31 cellular contexts compared by ENCODE assay signal in genomic region chr5:177511796-177512675, GRCh38. TPM values are rescaled to one million over a fixed set of nuclear protein-coding genes. Genes with fewer than 3 reads are reported as not detected.
DNase-seq lines count a peak whose midpoint lies in the region; ATAC-seq, FAIRE-seq and TF ChIP-seq lines count a peak whose summit lies in the region.
"Had no signal": no experiment of that assay in that cellular context is flagged by ENCODE, and none has a peak within 500 bp of the region (broad histone marks: within the 10 kb centered on the region; RNA-seq: fewer than 3 reads in every experiment).

No MANE protein-coding gene starts in this region.

- no peak overlapping the region for H3K4ac ChIP-seq in H1 (replicated peaks; ENCODE audit: insufficient read length, low read depth, low read length)

- H3F3A ChIP-seq in OCI-LY1 (ENCODE audit: insufficient read depth, low read length) = no peaks in the 10 kb centered on the region

- H3K9me3 ChIP-seq in OCI-LY1 (ENCODE audit: low read length) (no peaks in the 10 kb centered on the region), H1 (ENCODE audit: insufficient read depth in 2 of 2, low read depth in 1 of 2, low read length in 1 of 2) (no peaks in the 10 kb centered on the region), spleen (no peaks in the 10 kb centered on the region)
- H3K9me3 ChIP-seq: left ventricle myocardium inferior had no signal

- no peak overlapping the region for H2AK5ac ChIP-seq in H1 (ENCODE audit: low read depth, low read length)

- H3K4me2 ChIP-seq in OCI-LY1 (ENCODE audit: low read length) (no peak overlapping the region; the same call in 1 of the 2 replicates), H1 (ENCODE audit: insufficient read depth in 1 of 2, low read depth in 2 of 2, low read length in 2 of 2) (no peak overlapping the region)

- H3K9ac ChIP-seq in OCI-LY1 (ENCODE audit: low read length) (peak overlapping the region; percentile 98; the same call in 1 of the 2 replicates), H1 (replicated peaks in 1 of 4; ENCODE audit: extremely low read depth in 1 of 4, low read depth in 3 of 4, low read length in 3 of 4) (no peak overlapping the region)

- H3K79me1 ChIP-seq in H1 (ENCODE audit: low read depth, low read length) = peaks cover 5% of the 10 kb centered on the region; the same call in 1 of the 2 replicates

- 94% methylated on average over 34 of the region's 34 CpGs; no CpG with 5 or more reads in 1 of the 2 experiments for WGBS in H1 (ENCODE audit: extremely low coverage in 1 of 2, insufficient coverage in 1 of 2, insufficient read length in 1 of 2, insufficient replicate concordance in 2 of 2, low coverage in 1 of 2, low lambda C conversion rate in 2 of 2, missing lambda C conversion rate in 1 of 2), 2 experiments
- 93 to 97% (median 95%) methylated on average over 29 to 34 of the region's 34 CpGs for WGBS in spleen, 5 donors

- no peak for TF ChIP-seq RAD21 in H1 (IDR thresholded peaks at IDR 0.05 in 1 of 2, conservative IDR thresholded peaks at IDR 0.05 in 1 of 2; ENCODE audit: low read depth in 2 of 2, low read length in 2 of 2)

- no peak for TF ChIP-seq POLR2A in H1 (IDR thresholded peaks at IDR 0.05; ENCODE audit: control extremely low read depth in 1 of 2, low read depth in 2 of 2, low read length in 2 of 2)
- no peak for TF ChIP-seq POLR2A in spleen (IDR thresholded peaks at IDR 0.05)

- H3K4me1 ChIP-seq in OCI-LY1 (ENCODE audit: insufficient read depth, low read length, severe bottlenecking) (peaks cover 67% of the 10 kb centered on the region), H1 (replicated peaks in 1 of 4; ENCODE audit: control insufficient read depth in 3 of 4, insufficient read depth in 4 of 4, low read length in 3 of 4) (peaks cover 4 to 18% (median 11%) of the 10 kb centered on the region in 4 experiments; a peak in 6 of 7 replicates), spleen (peaks cover 9 to 88% (median 58%) of the 10 kb centered on the region in 6 donors)

- CTCF ChIA-PET in Calu3 (lab: Charles Lee) = no interaction called here
- CTCF ChIA-PET in H1 (lab: Charles Lee; ENCODE audit: partially characterized antibody) = interaction anchor here (1.3 to 20.8 kb wide), 3 partner anchors 9 to 22 kb away, joined by 3 to 306 read pairs (median 56); partner anchors contain the start of gene PDLIM7

- H2BK12ac ChIP-seq in H1 (ENCODE audit: low read depth, low read length) = no peak overlapping the region

- no peaks in the 10 kb centered on the region for H3K9me3 Mint-ChIP-seq in Calu3 (ENCODE audit: low read depth, unreplicated experiment)
- H3K9me3 Mint-ChIP-seq: activated naive CD8-positive, alpha-beta T cell treated with anti-CD3 and anti-CD28 coated beads, Interleukin-2, amount 10 ng/mL, durations not matched to agents 7 days and 5 days; activated T-cell treated with anti-CD3 and anti-CD28 coated beads, Interleukin-2, amount 50 U/mL, for 24 hours; dendritic cell treated with granulocyte-macrophage colony-stimulating factor and Interleukin-4, amounts not matched to agents 40 ng/mL and 50 ng/mL, for 4 days; endodermal cell; mesothelial cell of epicardium; naive thymus-derived CD8-positive, alpha-beta T cell; stimulated activated effector memory CD8-positive, alpha-beta T cell treated with anti-CD3 and anti-CD28 coated beads, Interleukin-12 subunit alpha, Interleukin-12 subunit beta, amount 100 ng/mL, for 72 hours; T-helper 1 cell treated with Interleukin-12 subunit alpha and Interleukin-12 subunit beta and Interleukin-4 antibody, amounts not matched to agents 30 μg/mL and 1 μg/mL, for 36 hours; type B pancreatic cell had no signal

- H4K20me1 ChIP-seq in OCI-LY1 (ENCODE audit: insufficient read depth, low read length) = no peaks in the 10 kb centered on the region
- peaks cover 0 to 19% of the 10 kb centered on the region in 2 experiments for H4K20me1 ChIP-seq in H1 (replicated peaks in 1 of 2; ENCODE audit: control insufficient read depth in 1 of 2, insufficient read depth in 2 of 2, low read length in 2 of 2)

- peaks cover 63% of the 10 kb centered on the region for H3K36me3 Mint-ChIP-seq in Calu3 (ENCODE audit: insufficient read depth, unreplicated experiment)

- H4K91ac ChIP-seq in H1 (replicated peaks; ENCODE audit: insufficient read length, low read length) = no peak overlapping the region

- H3K27me3 Mint-ChIP-seq in Calu3 (ENCODE audit: unreplicated experiment) = no peaks in the 10 kb centered on the region
- H3K27me3 Mint-ChIP-seq: activated naive CD8-positive, alpha-beta T cell treated with anti-CD3 and anti-CD28 coated beads, Interleukin-2, amount 10 ng/mL, durations not matched to agents 7 days and 5 days; activated T-cell treated with anti-CD3 and anti-CD28 coated beads, Interleukin-2, amount 50 U/mL, for 24 hours; dendritic cell treated with granulocyte-macrophage colony-stimulating factor and Interleukin-4, amounts not matched to agents 40 ng/mL and 50 ng/mL, for 4 days; naive thymus-derived CD8-positive, alpha-beta T cell; type B pancreatic cell had no signal

- H3K36me3 ChIP-seq in OCI-LY1 (ENCODE audit: insufficient read depth, low read length) = peaks cover 65% of the 10 kb centered on the region
- H3K36me3 ChIP-seq in H1 (ENCODE audit: control insufficient read depth in 2 of 4, insufficient read depth in 4 of 4, low read length in 3 of 4) = peaks cover 27 to 50% (median 48%) of the 10 kb centered on the region in 4 experiments
- peaks cover 0 to 73% (median 54%) of the 10 kb centered on the region in 6 donors for H3K36me3 ChIP-seq in spleen

- no peak overlapping the region for H3K4me3 ChIP-seq in OCI-LY1 (ENCODE audit: low read depth, low read length, poor library complexity, severe bottlenecking)
- H3K4me3 ChIP-seq in H1 (ENCODE audit: extremely low read depth in 1 of 4, insufficient read depth in 2 of 4, low read depth in 3 of 4, low read length in 4 of 4) = no peak overlapping the region
- H3K4me3 ChIP-seq in spleen = peak overlapping the region in 1 of 8 donors; percentile 86
- H3K4me3 ChIP-seq: left ventricle myocardium inferior, SK-N-MC had no signal

- H2BK15ac ChIP-seq in H1 (ENCODE audit: low read length) = no peak overlapping the region

- H2BK120ac ChIP-seq in H1 (replicated peaks; ENCODE audit: low read depth, low read length) = no peak overlapping the region

- H3K56ac ChIP-seq in H1 (replicated peaks; ENCODE audit: insufficient read length, low read depth, low read length) = no peak overlapping the region

- no peak for ATAC-seq in HG02571 (IDR thresholded peaks at IDR 0.05; ENCODE audit: unreplicated experiment)
- ATAC-seq: esophagus mucosa; naive thymus-derived CD8-positive, alpha-beta T cell; stimulated activated effector memory CD8-positive, alpha-beta T cell treated with anti-CD3 and anti-CD28 coated beads, Interleukin-12 subunit alpha, Interleukin-12 subunit beta, amount 100 ng/mL, for 72 hours had no signal

- peaks cover 11% of the 10 kb centered on the region for H3K4me1 Mint-ChIP-seq in Calu3 (ENCODE audit: low read depth, unreplicated experiment)

- H3K9me2 ChIP-seq in OCI-LY1 (ENCODE audit: low read depth, low read length) = no peaks in the 10 kb centered on the region

- POLR2A ChIA-PET in H1 (lab: Charles Lee; ENCODE audit: partially characterized antibody) = interaction anchor here (65.5 kb wide), 1 partner anchor 43 kb away, joined by 3349 read pairs; the partner anchor contains the start of genes DBN1, PDLIM7 and PRR7

- no peak overlapping the region for H3K4me3 Mint-ChIP-seq in Calu3 (ENCODE audit: low read depth, unreplicated experiment)
- H3K4me3 Mint-ChIP-seq: activated naive CD8-positive, alpha-beta T cell treated with anti-CD3 and anti-CD28 coated beads, Interleukin-2, amount 10 ng/mL, durations not matched to agents 7 days and 5 days; activated T-cell treated with anti-CD3 and anti-CD28 coated beads, Interleukin-2, amount 50 U/mL, for 24 hours; dendritic cell treated with granulocyte-macrophage colony-stimulating factor and Interleukin-4, amounts not matched to agents 40 ng/mL and 50 ng/mL, for 4 days; endodermal cell; mesothelial cell of epicardium; naive thymus-derived CD8-positive, alpha-beta T cell; stimulated activated effector memory CD8-positive, alpha-beta T cell treated with anti-CD3 and anti-CD28 coated beads, Interleukin-12 subunit alpha, Interleukin-12 subunit beta, amount 100 ng/mL, for 72 hours; T-helper 1 cell treated with Interleukin-12 subunit alpha and Interleukin-12 subunit beta and Interleukin-4 antibody, amounts not matched to agents 30 μg/mL and 1 μg/mL, for 36 hours; type B pancreatic cell had no signal

- H4K5ac ChIP-seq in H1 (ENCODE audit: insufficient read length, low read depth, low read length) = no peak overlapping the region

- H3K27me3 ChIP-seq in OCI-LY1 (ENCODE audit: insufficient read depth, low read length) = no peaks in the 10 kb centered on the region
- no peaks in the 10 kb centered on the region for H3K27me3 ChIP-seq in H1 (replicated peaks in 1 of 4; ENCODE audit: control insufficient read depth in 3 of 4, extremely low read depth in 1 of 4, insufficient read depth in 3 of 4, low read length in 3 of 4)
- H3K27me3 ChIP-seq in spleen (replicated peaks in 1 of 7) = no peaks in the 10 kb centered on the region

- TF ChIP-seq CTCF in Calu3 (IDR thresholded peaks at IDR 0.05; ENCODE audit: unreplicated experiment) (no peak), OCI-LY1 (IDR thresholded peaks at IDR 0.05; ENCODE audit: low read length) (no peak), H1 (IDR thresholded peaks at IDR 0.05; ENCODE audit: control extremely low read depth in 1 of 3, insufficient read depth in 1 of 3, low read depth in 1 of 3, low read length in 3 of 3) (no peak), spleen (IDR thresholded peaks at IDR 0.05 in 8 of 11, conservative IDR thresholded peaks at IDR 0.05 in 3 of 11) (no peak)

- TSS peak; percentile 10 for BruUV-seq in Calu3 (replicated peaks; lab: Mats Ljungman, UMichigan)

- no peak overlapping the region for H3K23ac ChIP-seq in H1 (ENCODE audit: insufficient read length)

- H3K27ac Mint-ChIP-seq in Calu3 (ENCODE audit: unreplicated experiment) = peak overlapping the region; percentile 6
- H3K27ac Mint-ChIP-seq: activated naive CD8-positive, alpha-beta T cell treated with anti-CD3 and anti-CD28 coated beads, Interleukin-2, amount 10 ng/mL, durations not matched to agents 7 days and 5 days; activated T-cell treated with anti-CD3 and anti-CD28 coated beads, Interleukin-2, amount 50 U/mL, for 24 hours; endodermal cell; mesothelial cell of epicardium; stimulated activated effector memory CD8-positive, alpha-beta T cell treated with anti-CD3 and anti-CD28 coated beads, Interleukin-12 subunit alpha, Interleukin-12 subunit beta, amount 100 ng/mL, for 72 hours; T-helper 1 cell treated with Interleukin-12 subunit alpha and Interleukin-12 subunit beta and Interleukin-4 antibody, amounts not matched to agents 30 μg/mL and 1 μg/mL, for 36 hours; type B pancreatic cell had no signal

- peak overlapping the region; percentile 99 for H3K27ac ChIP-seq in OCI-LY1 (ENCODE audit: low read depth, low read length, poor library complexity, severe bottlenecking)
- H3K27ac ChIP-seq in H1 (ENCODE audit: low read depth, low read length) = no peak overlapping the region
- H3K27ac ChIP-seq in spleen = peak overlapping the region in 7 of 8 donors; percentile 85 to 99 (median 93)
- H3K27ac ChIP-seq: C4-2B, left ventricle myocardium inferior, SK-N-MC had no signal

- H2BK5ac ChIP-seq in H1 (ENCODE audit: low read depth, low read length) = peak overlapping the region; percentile 24; the same call in 1 of the 2 replicates

- TF ChIP-seq EP300 in H1 (IDR thresholded peaks at IDR 0.05; ENCODE audit: borderline replicate concordance in 1 of 2, low read depth in 2 of 2, low read length in 2 of 2) = no peak

- H2BK20ac ChIP-seq in H1 (ENCODE audit: low read length) = no peak overlapping the region

- peaks cover 4% of the 10 kb centered on the region for H3K23me2 ChIP-seq in H1 (ENCODE audit: low read depth, low read length)

- FAIRE-seq in H1 (lab: Jason Lieb, UNC) = no peak
- FAIRE-seq: astrocyte had no signal

- H3K79me2 ChIP-seq in OCI-LY1 (ENCODE audit: insufficient read depth, low read length) = peaks cover 7% of the 10 kb centered on the region
- H3K79me2 ChIP-seq in H1 (ENCODE audit: control insufficient read depth in 1 of 2, insufficient read depth in 2 of 2, low read length in 2 of 2) = peaks cover 0 to 9% of the 10 kb centered on the region in 2 experiments; a peak in 1 of 4 replicates

- DNase-seq in Calu3 (no peak), H1 (ENCODE audit: low read depth in 1 of 2, low spot score in 2 of 2) (no peak), spleen (peak; percentile 80), posterior vena cava (ENCODE audit: low spot score) (no peak), HuH-7 (ENCODE audit: low spot score) (no peak)
- DNase-seq: activated effector memory CD4-positive, alpha-beta T cell treated with anti-CD3 and anti-CD28 coated beads, Interleukin-2, amount 50 U/mL, for 16 hours; activated naive CD8-positive, alpha-beta T cell treated with anti-CD3 and anti-CD28 coated beads, Interleukin-2, amount 10 ng/mL, durations not matched to agents 7 days and 5 days; activated T-cell treated with anti-CD3 and anti-CD28 coated beads, Interleukin-2, amount 50 U/mL, for 24 hours; central memory CD4-positive, alpha-beta T cell; DND-41; endodermal cell; glutamatergic neuron; H7; islet precursor cell; left ventricle myocardium inferior; NCI-H1048; NCI-H1694 treated with DMSO at 0.1 percent for 48 hours; NCI-H446 treated with DMSO at 0.1 percent for 48 hours; stimulated activated CD4-positive, alpha-beta T cell treated with anti-CD3 and anti-CD28 coated beads, Interleukin-15, amount 100 ng/mL, for 24 hours had no signal

- intact Hi-C loops in Calu3 (cut with micrococcal nuclease; ENCODE audit: unreplicated experiment) (no loop called here), spleen (cut with DNase I; ENCODE audit: low total_unique reads) (no loop called here), posterior vena cava (cut with DNase I) (no loop called here)

- no peak overlapping the region; the same call in 1 of the 2 replicates for H4K8ac ChIP-seq in H1 (ENCODE audit: extremely low read depth, insufficient read depth, low read length)

- H2AFZ ChIP-seq in OCI-LY1 (ENCODE audit: low read length) = no peak overlapping the region
- H2AFZ ChIP-seq in H1 (ENCODE audit: low read length) = no peak overlapping the region

- no peak overlapping the region for H3K18ac ChIP-seq in H1 (ENCODE audit: extremely low read depth, low read length)

- H3K14ac ChIP-seq in H1 (ENCODE audit: insufficient read length) = no peak overlapping the region

RNA-seq across cellular contexts. Expression of gene DOK3, which starts 2.4 kb away (rescaled TPM):
- total RNA-seq in Calu3 (2022) = 14.5 and 15.7 TPM in 2 replicates
- 6.4 and 8.6 TPM in 2 replicates for total RNA-seq in H1 (2021; fragmentation: NEBNext Ultra II Directional; extraction: Animal tissue kit (Norgen Biotek cat#: 25700))
- polyA plus RNA-seq in H1 (2011; rRNA removed) = 4.2 and 6.3 TPM in 2 replicates
- 4.7 TPM for polyA plus RNA-seq in H1 (2011; cell fraction: cytosol; rRNA removed)
- 28.3 TPM for polyA plus RNA-seq in H1 (2011; cell fraction: nucleus; rRNA removed)
- 5.7 to 10.5 TPM (median 6.6 TPM) in 4 replicates for polyA plus RNA-seq in H1 (2012, experiment 1 of 2)
- 3.0 TPM for polyA plus RNA-seq in H1 (2012, experiment 2 of 2)
- 5.7 TPM for polyA plus RNA-seq in H1 (2013, experiment 1 of 2)
- 5.5 TPM for polyA plus RNA-seq in H1 (2013, experiment 2 of 2)
- polyA minus RNA-seq in H1 (2011; rRNA and poly(A)+ RNA removed) = 1.3 and 3.3 TPM in 2 replicates
- 0.73 TPM for polyA minus RNA-seq in H1 (2011; cell fraction: cytosol; rRNA and poly(A)+ RNA removed)
- 7.3 TPM for polyA minus RNA-seq in H1 (2011; cell fraction: nucleus; rRNA and poly(A)+ RNA removed)
- total RNA-seq in spleen = 100 to 1,000 TPM; 111 to 231 (median 149) TPM
- 100 to 1,000 TPM in 1 of 3 donors, 10 to 100 TPM in 2; 69.9 to 144 (median 98.4) TPM for polyA plus RNA-seq in spleen
- total RNA-seq in posterior vena cava = 10 to 100 TPM in 1 of 2 donors, 1 to 10 TPM in 1; 8.0 to 19.2 TPM

RNA-seq across cellular contexts. Expression of gene DDX41, which starts 4.7 kb away (rescaled TPM):
- 101 and 132 TPM in 2 replicates for total RNA-seq in Calu3 (2022)
- total RNA-seq in H1 (2021; fragmentation: NEBNext Ultra II Directional; extraction: Animal tissue kit (Norgen Biotek cat#: 25700)) = 101 and 102 TPM in 2 replicates
- polyA plus RNA-seq in H1 (2011; rRNA removed) = 135 and 187 TPM in 2 replicates
- 198 TPM for polyA plus RNA-seq in H1 (2011; cell fraction: cytosol; rRNA removed)
- polyA plus RNA-seq in H1 (2011; cell fraction: nucleus; rRNA removed) = 361 TPM
- polyA plus RNA-seq in H1 (2012, experiment 1 of 2) = 72.1 to 148 TPM (median 142 TPM) in 4 replicates
- polyA plus RNA-seq in H1 (2012, experiment 2 of 2) = 81.7 TPM
- 72.4 TPM for polyA plus RNA-seq in H1 (2013, experiment 1 of 2)
- 70.9 TPM for polyA plus RNA-seq in H1 (2013, experiment 2 of 2)
- 105 and 106 TPM in 2 replicates for polyA minus RNA-seq in H1 (2011; rRNA and poly(A)+ RNA removed)
- polyA minus RNA-seq in H1 (2011; cell fraction: cytosol; rRNA and poly(A)+ RNA removed) = 142 TPM
- polyA minus RNA-seq in H1 (2011; cell fraction: nucleus; rRNA and poly(A)+ RNA removed) = 80.9 TPM
- total RNA-seq in spleen = 100 to 1,000 TPM in 2 of 7 donors, 10 to 100 TPM in 5; 68.9 to 126 (median 91.8) TPM
- polyA plus RNA-seq in spleen = 10 to 100 TPM; 68.9 to 99.4 (median 92.9) TPM
- total RNA-seq in posterior vena cava = 10 to 100 TPM; 52.1 to 52.6 TPM

RNA-seq across cellular contexts. Expression of gene PDLIM7, which starts 14.6 kb away (rescaled TPM):
- 400 and 420 TPM in 2 replicates for total RNA-seq in Calu3 (2022)
- total RNA-seq in H1 (2021; fragmentation: NEBNext Ultra II Directional; extraction: Animal tissue kit (Norgen Biotek cat#: 25700)) = 86.7 and 94.2 TPM in 2 replicates
- 67.3 and 118 TPM in 2 replicates for polyA plus RNA-seq in H1 (2011; rRNA removed)
- polyA plus RNA-seq in H1 (2011; cell fraction: cytosol; rRNA removed) = 69.8 TPM
- 396 TPM for polyA plus RNA-seq in H1 (2011; cell fraction: nucleus; rRNA removed)
- 66.9 to 114 TPM (median 104 TPM) in 4 replicates for polyA plus RNA-seq in H1 (2012, experiment 1 of 2)
- polyA plus RNA-seq in H1 (2012, experiment 2 of 2) = 72.7 TPM
- polyA plus RNA-seq in H1 (2013, experiment 1 of 2) = 55.8 TPM
- polyA plus RNA-seq in H1 (2013, experiment 2 of 2) = 54.4 TPM
- polyA minus RNA-seq in H1 (2011; rRNA and poly(A)+ RNA removed) = 22.3 and 28.0 TPM in 2 replicates
- 53.7 TPM for polyA minus RNA-seq in H1 (2011; cell fraction: cytosol; rRNA and poly(A)+ RNA removed)
- polyA minus RNA-seq in H1 (2011; cell fraction: nucleus; rRNA and poly(A)+ RNA removed) = 149 TPM
- 100 to 1,000 TPM in 3 of 7 donors, 10 to 100 TPM in 4; 44.8 to 220 (median 86.4) TPM for total RNA-seq in spleen
- 100 to 1,000 TPM in 1 of 3 donors, 10 to 100 TPM in 2; 42.5 to 125 (median 59.2) TPM for polyA plus RNA-seq in spleen
- total RNA-seq in posterior vena cava = 100 to 1,000 TPM; 448 to 580 TPM

RNA-seq across cellular contexts. Expression of gene DBN1, which starts 38.6 kb away (rescaled TPM):
- total RNA-seq in Calu3 (2022) = 207 and 218 TPM in 2 replicates
- 325 and 333 TPM in 2 replicates for total RNA-seq in H1 (2021; fragmentation: NEBNext Ultra II Directional; extraction: Animal tissue kit (Norgen Biotek cat#: 25700))
- polyA plus RNA-seq in H1 (2011; rRNA removed) = 168 and 250 TPM in 2 replicates
- 212 TPM for polyA plus RNA-seq in H1 (2011; cell fraction: cytosol; rRNA removed)
- 1,074 TPM for polyA plus RNA-seq in H1 (2011; cell fraction: nucleus; rRNA removed)
- polyA plus RNA-seq in H1 (2012, experiment 1 of 2) = 188 to 314 TPM (median 284 TPM) in 4 replicates
- polyA plus RNA-seq in H1 (2012, experiment 2 of 2) = 241 TPM
- 332 TPM for polyA plus RNA-seq in H1 (2013, experiment 1 of 2)
- polyA plus RNA-seq in H1 (2013, experiment 2 of 2) = 350 TPM
- polyA minus RNA-seq in H1 (2011; rRNA and poly(A)+ RNA removed) = 120 and 154 TPM in 2 replicates
- polyA minus RNA-seq in H1 (2011; cell fraction: cytosol; rRNA and poly(A)+ RNA removed) = 133 TPM
- polyA minus RNA-seq in H1 (2011; cell fraction: nucleus; rRNA and poly(A)+ RNA removed) = 288 TPM
- 10 to 100 TPM; 13.0 to 26.5 (median 17.6) TPM for total RNA-seq in spleen
- polyA plus RNA-seq in spleen = 10 to 100 TPM in 1 of 3 donors, 1 to 10 TPM in 2; 6.8 to 16.3 (median 7.6) TPM
- total RNA-seq in posterior vena cava = 100 to 1,000 TPM in 1 of 2 donors, 10 to 100 TPM in 1; 94.9 to 121 TPM

RNA-seq across cellular contexts. Expression of gene FAM193B, which starts 42.3 kb away (rescaled TPM):
- total RNA-seq in Calu3 (2022) (92.0 and 97.0 TPM in 2 replicates), spleen (100 to 1,000 TPM in 5 of 7 donors, 10 to 100 TPM in 2; 86.9 to 155 (median 116) TPM), posterior vena cava (10 to 100 TPM; 33.6 to 36.5 TPM)
- 69.8 and 75.2 TPM in 2 replicates for total RNA-seq in H1 (2021; fragmentation: NEBNext Ultra II Directional; extraction: Animal tissue kit (Norgen Biotek cat#: 25700))
- polyA plus RNA-seq in H1 (2011; rRNA removed) (49.9 and 91.8 TPM in 2 replicates), spleen (100 to 1,000 TPM; 145 to 364 (median 348) TPM)
- 70.5 TPM for polyA plus RNA-seq in H1 (2011; cell fraction: cytosol; rRNA removed)
- polyA plus RNA-seq in H1 (2011; cell fraction: nucleus; rRNA removed) = 384 TPM
- 57.7 to 86.6 TPM (median 81.0 TPM) in 4 replicates for polyA plus RNA-seq in H1 (2012, experiment 1 of 2)
- polyA plus RNA-seq in H1 (2012, experiment 2 of 2) = 67.9 TPM
- polyA plus RNA-seq in H1 (2013, experiment 1 of 2) = 59.7 TPM
- 54.0 TPM for polyA plus RNA-seq in H1 (2013, experiment 2 of 2)
- polyA minus RNA-seq in H1 (2011; rRNA and poly(A)+ RNA removed) = 23.4 and 37.6 TPM in 2 replicates
- 34.4 TPM for polyA minus RNA-seq in H1 (2011; cell fraction: cytosol; rRNA and poly(A)+ RNA removed)
- 53.4 TPM for polyA minus RNA-seq in H1 (2011; cell fraction: nucleus; rRNA and poly(A)+ RNA removed)
